27 cellular contexts compared by ENCODE assay signal in the genomic region with DNA sequence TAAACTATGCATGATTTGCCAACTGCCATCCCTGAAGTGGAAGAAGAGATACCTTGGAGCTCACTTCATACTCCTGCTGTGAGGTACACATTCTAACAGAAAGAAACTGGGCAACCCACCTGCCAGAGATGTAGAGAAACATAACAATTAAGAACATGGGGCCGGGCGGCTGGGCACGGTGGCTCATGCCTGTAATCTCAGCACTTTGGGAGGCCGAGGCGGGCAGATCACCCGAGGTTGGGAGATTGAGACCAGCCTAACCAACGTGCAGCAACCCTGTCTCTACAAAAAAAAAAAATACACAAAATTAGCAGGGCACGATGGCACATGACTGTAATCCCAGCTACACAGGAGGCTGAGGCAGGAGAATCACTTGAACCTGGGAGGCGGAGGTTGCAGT.
"Had no signal": no experiment of that assay in that cellular context is flagged by ENCODE, and none has a peak within 500 bp of the region (broad histone marks: within the 10 kb centered on the region; RNA-seq: fewer than 3 reads in every experiment).

No MANE protein-coding gene starts in this region.

- H3K4me1 Mint-ChIP-seq: naive B cell; naive thymus-derived CD8-positive, alpha-beta T cell; stimulated activated memory B cell treated with anti-CD40 and anti-IgM and Interleukin-4, amounts not matched to agents 10 μg/mL and 1 μg/mL and 100 μg/mL, for 72 hours had no signal

- H3K36me3 ChIP-seq: neutrophil, pancreas, right lobe of liver, sigmoid colon, stomach, thoracic aorta, thyroid gland, tibial nerve, upper lobe of left lung, vagina had no signal

- H3K4me3 ChIP-seq: pancreas, psoas muscle, right lobe of liver, sigmoid colon, stomach, thoracic aorta, thyroid gland, tibial nerve, upper lobe of left lung, vagina had no signal

- H3K4me1 ChIP-seq: pancreas, right lobe of liver, upper lobe of left lung had no signal

- H3K36me3 Mint-ChIP-seq: naive B cell; naive thymus-derived CD8-positive, alpha-beta T cell; natural killer cell treated with Interleukin-12 subunit alpha and Interleukin-12 subunit beta and Interleukin-15 and Interleukin-18, amount 100 ng/mL, for 72 hours; stimulated activated memory B cell treated with anti-CD40 and anti-IgM and Interleukin-4, amounts not matched to agents 10 μg/mL and 1 μg/mL and 100 μg/mL, for 72 hours had no signal

- H3K27ac Mint-ChIP-seq: naive thymus-derived CD8-positive, alpha-beta T cell; natural killer cell treated with Interleukin-12 subunit alpha and Interleukin-12 subunit beta and Interleukin-15 and Interleukin-18, amount 100 ng/mL, for 72 hours; progenitor cell of endocrine pancreas; stimulated activated memory B cell treated with anti-CD40 and anti-IgM and Interleukin-4, amounts not matched to agents 10 μg/mL and 1 μg/mL and 100 μg/mL, for 72 hours; stimulated activated naive CD8-positive, alpha-beta T cell treated with anti-CD3 and anti-CD28 coated beads, Interleukin-15, Interleukin-2, amounts not matched to agents 100 ng/mL and 50 ng/mL, for 24 hours had no signal

- H3K27me3 Mint-ChIP-seq: naive thymus-derived CD8-positive, alpha-beta T cell; natural killer cell treated with Interleukin-12 subunit alpha and Interleukin-12 subunit beta and Interleukin-15 and Interleukin-18, amount 100 ng/mL, for 72 hours; stimulated activated memory B cell treated with anti-CD40 and anti-IgM and Interleukin-4, amounts not matched to agents 10 μg/mL and 1 μg/mL and 100 μg/mL, for 72 hours; stimulated activated naive CD8-positive, alpha-beta T cell treated with anti-CD3 and anti-CD28 coated beads, Interleukin-15, Interleukin-2, amounts not matched to agents 100 ng/mL and 50 ng/mL, for 24 hours had no signal

- H3K4me3 Mint-ChIP-seq: naive thymus-derived CD8-positive, alpha-beta T cell; natural killer cell treated with Interleukin-12 subunit alpha and Interleukin-12 subunit beta and Interleukin-15 and Interleukin-18, amount 100 ng/mL, for 72 hours; stimulated activated memory B cell treated with anti-CD40 and anti-IgM and Interleukin-4, amounts not matched to agents 10 μg/mL and 1 μg/mL and 100 μg/mL, for 72 hours; stimulated activated naive CD8-positive, alpha-beta T cell treated with anti-CD3 and anti-CD28 coated beads, Interleukin-15, Interleukin-2, amounts not matched to agents 100 ng/mL and 50 ng/mL, for 24 hours had no signal

- H3K9me3 ChIP-seq: neutrophil, pancreas, right lobe of liver, sigmoid colon, stomach, thoracic aorta, thyroid gland, tibial nerve, upper lobe of left lung, vagina had no signal

- H3K27ac ChIP-seq: neutrophil, pancreas, psoas muscle, right lobe of liver, sigmoid colon, stomach, thoracic aorta, thyroid gland, tibial nerve, upper lobe of left lung, vagina had no signal

- DNase-seq: naive B cell; naive thymus-derived CD8-positive, alpha-beta T cell; nucleus accumbens; pancreas; psoas muscle; right cardiac atrium; right lobe of liver; sigmoid colon; small intestine; stimulated activated CD4-positive, alpha-beta T cell treated with anti-CD3 and anti-CD28 coated beads, Interleukin-12 subunit alpha, Interleukin-12 subunit beta, amount 100 ng/mL, for 4 hours; stimulated activated CD4-positive, alpha-beta T cell treated with anti-CD3 and anti-CD28 coated beads, Interleukin-1b, Interleukin-23, amount 100 ng/mL, for 48 hours; stimulated activated CD4-positive, alpha-beta T cell treated with anti-CD3 and anti-CD28 coated beads, Interleukin-4, amount 100 ng/mL, for 1 hour; stimulated activated CD4-positive, alpha-beta T cell treated with anti-CD3 and anti-CD28 coated beads, Interleukin-4, amount 100 ng/mL, for 4 hours; stimulated activated CD8-positive, alpha-beta memory T cell treated with anti-CD3 and anti-CD28 coated beads, Interleukin-4, amount 100 ng/mL, for 48 hours; stimulated activated naive CD4-positive, alpha-beta T cell; stomach; thyroid gland; trophoblast cell had no signal

- H3K27me3 ChIP-seq: neutrophil, pancreas, right lobe of liver, sigmoid colon, stomach, thyroid gland, tibial nerve, upper lobe of left lung, vagina had no signal

- H3K9me3 Mint-ChIP-seq: natural killer cell treated with Interleukin-12 subunit alpha and Interleukin-12 subunit beta and Interleukin-15 and Interleukin-18, amount 100 ng/mL, for 72 hours; stimulated activated naive CD8-positive, alpha-beta T cell treated with anti-CD3 and anti-CD28 coated beads, Interleukin-15, Interleukin-2, amounts not matched to agents 100 ng/mL and 50 ng/mL, for 24 hours had no signal
